Comparison of ENCODE assay signal across 40 cellular contexts in genomic region chr7:24373556-24373955, GRCh38.
"Had no signal": no experiment of that assay in that cellular context is flagged by ENCODE, and none has a peak within 500 bp of the region (broad histone marks: within the 10 kb centered on the region; RNA-seq: fewer than 3 reads in every experiment).

No MANE protein-coding gene starts in this region.

- H3K4me1 ChIP-seq: adrenal gland, breast epithelium, colonic mucosa, esophagus squamous epithelium, gastroesophageal sphincter, heart right ventricle had no signal

- FAIRE-seq: endometrium, endothelial cell of umbilical vein had no signal

- H3K27me3 ChIP-seq: adrenal gland, breast epithelium, colonic mucosa, esophagus squamous epithelium, gastroesophageal sphincter had no signal

- H3K9me3 ChIP-seq: adrenal gland, breast epithelium, colonic mucosa, esophagus squamous epithelium, gastroesophageal sphincter, heart right ventricle had no signal

- H3K4me3 ChIP-seq: adrenal gland, breast epithelium, cardiac muscle cell, colonic mucosa, dorsolateral prefrontal cortex, esophagus squamous epithelium, gastroesophageal sphincter, heart right ventricle, hepatocyte had no signal

- DNase-seq: activated CD4-positive, alpha-beta memory T cell treated with anti-CD3 and anti-CD28 coated beads for 36 hours; activated CD4-positive, alpha-beta T cell treated with anti-CD3 and anti-CD28 coated beads for 36 hours; activated CD4-positive, alpha-beta T cell treated with anti-CD3 and anti-CD28 coated beads, Interleukin-2, amount 10 ng/mL, durations not matched to agents 24 days and 14 days; activated CD4-positive, CD25-positive, alpha-beta regulatory T cell; activated CD4-positive, CD25-positive, alpha-beta regulatory T cell treated with anti-CD3 and anti-CD28 coated beads, Interleukin-2, amount 50 U/mL, for 72 hours; activated CD8-positive, alpha-beta memory T cell treated with anti-CD3 and anti-CD28 coated beads, Interleukin-2, amount 10 ng/mL, durations not matched to agents 7 days and 5 days; activated CD8-positive, alpha-beta memory T cell treated with anti-CD3 and anti-CD28 coated beads, Interleukin-2, amount 50 U/mL, for 4 hours; activated CD8-positive, alpha-beta T cell treated with anti-CD3 and anti-CD28 coated beads, Interleukin-2, amount 10 ng/mL, durations not matched to agents 7 days and 5 days; activated effector memory CD4-positive, alpha-beta T cell treated with anti-CD3 and anti-CD28 coated beads, Interleukin-2, amount 50 U/mL, for 16 hours; activated naive CD4-positive, alpha-beta T cell treated with anti-CD3 and anti-CD28 coated beads for 36 hours; activated naive CD8-positive, alpha-beta T cell treated with anti-CD3 and anti-CD28 coated beads for 36 hours; activated naive CD8-positive, alpha-beta T cell treated with anti-CD3 and anti-CD28 coated beads, Interleukin-2, amount 50 U/mL, for 24 hours; activated T-cell treated with anti-CD3 and anti-CD28 coated beads, Interleukin-2, amount 50 U/mL, for 1 hour; activated T-cell treated with anti-CD3 and anti-CD28 coated beads, Interleukin-2, amount 50 U/mL, for 48 hours; adrenal gland; amygdala; aorta; central memory CD4-positive, alpha-beta T cell; cerebellar nuclear complex; colonic mucosa; dorsolateral prefrontal cortex; effector CD4-positive, alpha-beta T cell; esophagus squamous epithelium; foreskin melanocyte; heart right ventricle; T-helper 17 cell; T1000 had no signal

- H3K4me3 Mint-ChIP-seq: activated CD4-positive, alpha-beta memory T cell treated with anti-CD3 and anti-CD28 coated beads for 36 hours; activated CD4-positive, alpha-beta T cell treated with anti-CD3 and anti-CD28 coated beads for 36 hours; activated CD4-positive, alpha-beta T cell treated with anti-CD3 and anti-CD28 coated beads, Interleukin-2, amount 10 ng/mL, durations not matched to agents 24 days and 14 days; activated CD8-positive, alpha-beta memory T cell treated with anti-CD3 and anti-CD28 coated beads, Interleukin-2, amount 10 ng/mL, durations not matched to agents 7 days and 5 days; activated CD8-positive, alpha-beta T cell treated with anti-CD3 and anti-CD28 coated beads, Interleukin-2, amount 10 ng/mL, durations not matched to agents 7 days and 5 days; activated naive CD4-positive, alpha-beta T cell treated with anti-CD3 and anti-CD28 coated beads for 36 hours; activated naive CD4-positive, alpha-beta T cell treated with anti-CD3 and anti-CD28 coated beads, Interleukin-2, amount 50 U/mL, for 24 hours; activated naive CD8-positive, alpha-beta T cell treated with anti-CD3 and anti-CD28 coated beads for 36 hours; activated naive CD8-positive, alpha-beta T cell treated with anti-CD3 and anti-CD28 coated beads, Interleukin-2, amount 50 U/mL, for 24 hours; activated T-helper 1 cell treated with anti-CD3 and anti-CD28 coated beads, Interleukin-12 subunit alpha, Interleukin-12 subunit beta, Interleukin-2, Interleukin-4 antibody, amounts not matched to agents 30 ng/mL and 10 ng/mL and 1 ng/mL, durations not matched to agents 14 hours and 24 hours and 36 hours; brain; dendritic cell treated with granulocyte-macrophage colony-stimulating factor and Interleukin-4, amounts not matched to agents 40 ng/mL and 50 ng/mL, for 4 days; T-helper 17 cell; T-helper 2 cell treated with Interferon-gamma antibody and Interleukin-4, amounts not matched to agents 5 μg/mL and 100 μg/mL, for 36 hours had no signal

- H3K36me3 ChIP-seq: adrenal gland, breast epithelium, cardiac muscle cell, colonic mucosa, esophagus squamous epithelium, gastroesophageal sphincter, heart right ventricle had no signal

- H2AFZ ChIP-seq: hepatocyte had no signal

- ATAC-seq: activated CD4-positive, alpha-beta T cell treated with anti-CD3 and anti-CD28 coated beads for 36 hours; activated CD8-positive, alpha-beta memory T cell treated with anti-CD3 and anti-CD28 coated beads, Interleukin-2, amount 10 ng/mL, durations not matched to agents 7 days and 5 days; activated CD8-positive, alpha-beta T cell treated with anti-CD3 and anti-CD28 coated beads, Interleukin-2, amount 10 ng/mL, durations not matched to agents 7 days and 5 days; activated naive CD8-positive, alpha-beta T cell treated with anti-CD3 and anti-CD28 coated beads, Interleukin-2, amount 50 U/mL, for 24 hours; gastroesophageal sphincter; heart right ventricle; T-helper 17 cell had no signal

- H3K4me1 Mint-ChIP-seq: activated CD4-positive, alpha-beta T cell treated with anti-CD3 and anti-CD28 coated beads for 36 hours; activated CD4-positive, alpha-beta T cell treated with anti-CD3 and anti-CD28 coated beads, Interleukin-2, amount 10 ng/mL, durations not matched to agents 24 days and 14 days; activated CD8-positive, alpha-beta memory T cell treated with anti-CD3 and anti-CD28 coated beads, Interleukin-2, amount 10 ng/mL, durations not matched to agents 7 days and 5 days; activated naive CD4-positive, alpha-beta T cell treated with anti-CD3 and anti-CD28 coated beads, Interleukin-2, amount 50 U/mL, for 24 hours; activated naive CD8-positive, alpha-beta T cell treated with anti-CD3 and anti-CD28 coated beads for 36 hours; activated naive CD8-positive, alpha-beta T cell treated with anti-CD3 and anti-CD28 coated beads, Interleukin-2, amount 50 U/mL, for 24 hours; T-helper 17 cell had no signal

- H3K79me2 ChIP-seq: hepatocyte had no signal

- H3K27me3 Mint-ChIP-seq: activated CD4-positive, alpha-beta T cell treated with anti-CD3 and anti-CD28 coated beads for 36 hours; activated naive CD4-positive, alpha-beta T cell treated with anti-CD3 and anti-CD28 coated beads, Interleukin-2, amount 50 U/mL, for 24 hours; activated naive CD8-positive, alpha-beta T cell treated with anti-CD3 and anti-CD28 coated beads for 36 hours; activated naive CD8-positive, alpha-beta T cell treated with anti-CD3 and anti-CD28 coated beads, Interleukin-2, amount 50 U/mL, for 24 hours; brain; dendritic cell treated with granulocyte-macrophage colony-stimulating factor and Interleukin-4, amounts not matched to agents 40 ng/mL and 50 ng/mL, for 4 days had no signal

- H3K36me3 Mint-ChIP-seq: activated CD4-positive, alpha-beta memory T cell treated with anti-CD3 and anti-CD28 coated beads for 36 hours; activated CD8-positive, alpha-beta memory T cell treated with anti-CD3 and anti-CD28 coated beads, Interleukin-2, amount 10 ng/mL, durations not matched to agents 7 days and 5 days; activated naive CD4-positive, alpha-beta T cell treated with anti-CD3 and anti-CD28 coated beads, Interleukin-2, amount 50 U/mL, for 24 hours; activated naive CD8-positive, alpha-beta T cell treated with anti-CD3 and anti-CD28 coated beads for 36 hours; brain had no signal

- H3K4me2 ChIP-seq: hepatocyte had no signal

- H3K27ac Mint-ChIP-seq: activated CD4-positive, alpha-beta memory T cell treated with anti-CD3 and anti-CD28 coated beads for 36 hours; activated CD4-positive, alpha-beta T cell treated with anti-CD3 and anti-CD28 coated beads for 36 hours; activated CD4-positive, alpha-beta T cell treated with anti-CD3 and anti-CD28 coated beads, Interleukin-2, amount 10 ng/mL, durations not matched to agents 24 days and 14 days; activated CD8-positive, alpha-beta memory T cell treated with anti-CD3 and anti-CD28 coated beads, Interleukin-2, amount 10 ng/mL, durations not matched to agents 7 days and 5 days; activated CD8-positive, alpha-beta T cell treated with anti-CD3 and anti-CD28 coated beads, Interleukin-2, amount 10 ng/mL, durations not matched to agents 7 days and 5 days; activated naive CD4-positive, alpha-beta T cell treated with anti-CD3 and anti-CD28 coated beads for 36 hours; activated naive CD4-positive, alpha-beta T cell treated with anti-CD3 and anti-CD28 coated beads, Interleukin-2, amount 50 U/mL, for 24 hours; activated naive CD8-positive, alpha-beta T cell treated with anti-CD3 and anti-CD28 coated beads for 36 hours; activated naive CD8-positive, alpha-beta T cell treated with anti-CD3 and anti-CD28 coated beads, Interleukin-2, amount 50 U/mL, for 24 hours; activated T-helper 1 cell treated with anti-CD3 and anti-CD28 coated beads, Interleukin-12 subunit alpha, Interleukin-12 subunit beta, Interleukin-2, Interleukin-4 antibody, amounts not matched to agents 30 ng/mL and 10 ng/mL and 1 ng/mL, durations not matched to agents 14 hours and 24 hours and 36 hours; activated T-helper 2 cell treated with anti-CD3 and anti-CD28 coated beads, Interferon-gamma antibody, Interleukin-2, Interleukin-4, amounts not matched to agents 10 μg/mL and 5 μg/mL and 100 μg/mL, durations not matched to agents 14 hours and 24 hours and 36 hours; dendritic cell treated with granulocyte-macrophage colony-stimulating factor and Interleukin-4, amounts not matched to agents 40 ng/mL and 50 ng/mL, for 4 days; T-helper 17 cell; T-helper 2 cell treated with Interferon-gamma antibody and Interleukin-4, amounts not matched to agents 5 μg/mL and 100 μg/mL, for 36 hours had no signal

- H3K9me3 Mint-ChIP-seq: activated CD4-positive, alpha-beta memory T cell treated with anti-CD3 and anti-CD28 coated beads for 36 hours; activated CD4-positive, alpha-beta T cell treated with anti-CD3 and anti-CD28 coated beads, Interleukin-2, amount 10 ng/mL, durations not matched to agents 24 days and 14 days; activated naive CD4-positive, alpha-beta T cell treated with anti-CD3 and anti-CD28 coated beads for 36 hours; activated naive CD4-positive, alpha-beta T cell treated with anti-CD3 and anti-CD28 coated beads, Interleukin-2, amount 50 U/mL, for 24 hours; activated naive CD8-positive, alpha-beta T cell treated with anti-CD3 and anti-CD28 coated beads for 36 hours; activated naive CD8-positive, alpha-beta T cell treated with anti-CD3 and anti-CD28 coated beads, Interleukin-2, amount 50 U/mL, for 24 hours; activated T-helper 1 cell treated with anti-CD3 and anti-CD28 coated beads, Interleukin-12 subunit alpha, Interleukin-12 subunit beta, Interleukin-2, Interleukin-4 antibody, amounts not matched to agents 30 ng/mL and 10 ng/mL and 1 ng/mL, durations not matched to agents 14 hours and 24 hours and 36 hours; activated T-helper 2 cell treated with anti-CD3 and anti-CD28 coated beads, Interferon-gamma antibody, Interleukin-2, Interleukin-4, amounts not matched to agents 10 μg/mL and 5 μg/mL and 100 μg/mL, durations not matched to agents 14 hours and 24 hours and 36 hours; dendritic cell treated with granulocyte-macrophage colony-stimulating factor and Interleukin-4, amounts not matched to agents 40 ng/mL and 50 ng/mL, for 4 days; T-helper 2 cell treated with Interferon-gamma antibody and Interleukin-4, amounts not matched to agents 5 μg/mL and 100 μg/mL, for 36 hours had no signal

- H3K27ac ChIP-seq: adrenal gland, breast epithelium, cardiac muscle cell, colonic mucosa, dorsolateral prefrontal cortex, epithelial cell of prostate, esophagus squamous epithelium, gastroesophageal sphincter, heart right ventricle, hepatocyte had no signal
